8 cellular contexts compared by ENCODE assay signal in genomic region chr2:96832751-96833507, GRCh38. TPM values are rescaled to one million over a fixed set of nuclear protein-coding genes. Genes with fewer than 3 reads are reported as not detected.
A peak's percentile ranks its signal among the peaks of the same experiment; 100 is the strongest.
DNase-seq lines count a peak whose midpoint lies in the region; ATAC-seq, FAIRE-seq and TF ChIP-seq lines count a peak whose summit lies in the region.

No MANE protein-coding gene starts in this region.

- WGBS in pancreas, 2 donors: 10 to 12% methylated on average over 18 of the region's 18 CpGs

- H3K9me3 Mint-ChIP-seq in activated naive CD4-positive, alpha-beta T cell treated with anti-CD3 and anti-CD28 coated beads, Interleukin-2, amount 50 U/mL, for 72 hours: no peaks in the 10 kb centered on the region

- no peak for FAIRE-seq in pancreas (lab: Jason Lieb, UNC)

- no peaks in the 10 kb centered on the region for H3K27me3 ChIP-seq in pancreas

- peak overlapping the region in 1 of 2 donors; percentile 70 for H3K27ac Mint-ChIP-seq in activated naive CD4-positive, alpha-beta T cell treated with anti-CD3 and anti-CD28 coated beads, Interleukin-2, amount 50 U/mL, for 72 hours

- ATAC-seq in pancreas: peak; percentile 90 to 94 (median 92)
- no peak for ATAC-seq in activated naive CD4-positive, alpha-beta T cell treated with anti-CD3 and anti-CD28 coated beads, Interleukin-2, amount 50 U/mL, for 72 hours

- peaks cover 4 to 36% (median 21%) of the 10 kb centered on the region in 3 donors for H3K36me3 ChIP-seq in pancreas

- H3K36me3 Mint-ChIP-seq in activated naive CD4-positive, alpha-beta T cell treated with anti-CD3 and anti-CD28 coated beads, Interleukin-2, amount 50 U/mL, for 72 hours: peaks cover 5 to 8% of the 10 kb centered on the region in 2 donors

- peak overlapping the region; percentile 40 to 73 (median 68) for H3K27ac ChIP-seq in pancreas

- H3K9me3 ChIP-seq in pancreas: no peaks in the 10 kb centered on the region

- no peak overlapping the region for H3K4me3 ChIP-seq in fibroblast of pulmonary artery (replicated peaks; ENCODE audit: low read depth, low read length)
- H3K4me3 ChIP-seq in pancreas: no peak overlapping the region

- intact Hi-C loops in pancreas (cut with DNase I): no loop called here

- TF ChIP-seq CTCF in fibroblast of pulmonary artery (IDR thresholded peaks at IDR 0.05; ENCODE audit: low read length, missing control alignments) (no peak), pancreas (IDR thresholded peaks at IDR 0.05) (no peak)

- H3K4me1 ChIP-seq in pancreas: peaks cover 27 to 33% (median 31%) of the 10 kb centered on the region in 3 donors

- DNase-seq in EL (peak; percentile 73), NCI-H345 (lab: John Stamatoyannopoulos, UW) (peak; percentile 97), fibroblast of pulmonary artery (ENCODE audit: low read depth) (peak; percentile 53), pancreas (peak; percentile 90 to 99 (median 96)), superior temporal gyrus (ENCODE audit: extremely low spot score) (no peak)
- no peak for DNase-seq in activated naive CD4-positive, alpha-beta T cell treated with anti-CD3 and anti-CD28 coated beads, Interleukin-2, amount 50 U/mL, for 72 hours (ENCODE audit: low spot score in 2 of 2)
- DNase-seq in stimulated activated naive CD4-positive, alpha-beta T cell (lab: John Stamatoyannopoulos, UW): no peak
- DNase-seq in stimulated activated CD4-positive, alpha-beta T cell treated with anti-CD3 and anti-CD28 coated beads, Interleukin-4, amount 100 ng/mL, for 1 hour: no peak

RNA-seq across cellular contexts. Expression of gene ANKRD23, which starts 10.9 kb away (rescaled TPM):
- 1 to 10 TPM in 5 of 6 donors, under 1 TPM in 1; 0.95 to 3.2 (median 2.4) TPM for total RNA-seq in pancreas
- 10 to 100 TPM in 1 of 2 donors, 1 to 10 TPM in 1; 8.2 to 10.9 TPM for polyA plus RNA-seq in pancreas
- total RNA-seq in activated naive CD4-positive, alpha-beta T cell treated with anti-CD3 and anti-CD28 coated beads, Interleukin-2, amount 50 U/mL, for 72 hours: 1 to 10 TPM; 3.7 to 6.8 TPM

RNA-seq across cellular contexts. Expression of gene CNNM3, which starts 16.9 kb away (rescaled TPM):
- total RNA-seq in pancreas: 10 to 100 TPM; 16.8 to 35.1 (median 26.0) TPM
- 10 to 100 TPM; 13.6 to 15.6 TPM for polyA plus RNA-seq in pancreas
- total RNA-seq in activated naive CD4-positive, alpha-beta T cell treated with anti-CD3 and anti-CD28 coated beads, Interleukin-2, amount 50 U/mL, for 72 hours: 10 to 100 TPM; 15.0 to 18.8 TPM

RNA-seq across cellular contexts. Expression of gene ANKRD39, which starts 24.9 kb away (rescaled TPM):
- 1 to 10 TPM; 4.7 to 8.9 (median 5.7) TPM for total RNA-seq in pancreas
- polyA plus RNA-seq in pancreas: 10 to 100 TPM; 13.2 to 14.9 TPM
- total RNA-seq in activated naive CD4-positive, alpha-beta T cell treated with anti-CD3 and anti-CD28 coated beads, Interleukin-2, amount 50 U/mL, for 72 hours: 10 to 100 TPM; 23.8 to 39.2 TPM

RNA-seq across cellular contexts. Expression of gene SEMA4C, which starts 37.0 kb away (rescaled TPM):
- 10 to 100 TPM in 2 of 6 donors, 1 to 10 TPM in 4; 6.7 to 21.8 (median 8.3) TPM for total RNA-seq in pancreas
- 10 to 100 TPM; 14.0 to 17.2 TPM for polyA plus RNA-seq in pancreas
- 10 to 100 TPM in 1 of 2 donors, 1 to 10 TPM in 1; 6.8 to 10.8 TPM for total RNA-seq in activated naive CD4-positive, alpha-beta T cell treated with anti-CD3 and anti-CD28 coated beads, Interleukin-2, amount 50 U/mL, for 72 hours

Comparison
In these comparisons a context has a peak if more than half of its experiments do, and no peak if none do; other contexts are left out.
1. DNase-seq: peak in EL (single experiment), NCI-H345 (single experiment), fibroblast of pulmonary artery (single experiment) and pancreas (6 of 6); none in activated naive CD4-positive, alpha-beta T cell treated with anti-CD3 and anti-CD28 coated beads, Interleukin-2, amount 50 U/mL, for 72 hours (0 of 2), superior temporal gyrus (single experiment), stimulated activated naive CD4-positive, alpha-beta T cell (0 of 6) and stimulated activated CD4-positive, alpha-beta T cell treated with anti-CD3 and anti-CD28 coated beads, Interleukin-4, amount 100 ng/mL, for 1 hour (single experiment).
2. ATAC-seq: peak in pancreas (4 of 4); none in activated naive CD4-positive, alpha-beta T cell treated with anti-CD3 and anti-CD28 coated beads, Interleukin-2, amount 50 U/mL, for 72 hours (0 of 2).